Comparison of ENCODE assay signal across 8 cellular contexts in the genomic region with DNA sequence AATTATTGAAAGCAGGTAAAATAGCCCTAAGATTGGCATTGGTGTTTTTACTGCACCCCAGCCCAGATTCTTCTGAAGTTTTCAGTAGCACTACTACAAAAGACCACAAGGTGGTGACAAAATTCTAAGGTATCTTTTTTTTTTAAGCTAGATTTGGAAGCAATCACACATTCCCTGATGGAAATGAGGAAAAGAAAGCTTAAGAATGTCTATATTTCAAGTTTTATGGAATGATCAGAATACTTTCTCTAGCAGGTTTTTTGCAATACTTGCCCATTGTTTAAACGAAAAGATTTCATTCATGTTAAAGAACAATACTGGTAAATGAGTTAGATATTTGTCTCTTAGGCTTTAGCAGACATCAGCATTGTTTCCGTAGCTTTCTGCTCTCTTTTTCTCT. TPM values are rescaled to one million over a fixed set of nuclear protein-coding genes. Genes with fewer than 3 reads are reported as not detected.
DNase-seq lines count a peak whose midpoint lies in the region; ATAC-seq, FAIRE-seq and TF ChIP-seq lines count a peak whose summit lies in the region.

No MANE protein-coding gene starts in this region.

- no peak overlapping the region for H3K27ac ChIP-seq in K562 (ENCODE audit: extremely low read depth, low read depth, low read length)
- H3K27ac ChIP-seq in right lobe of liver = no peak overlapping the region

- peak; percentile 3 for DNase-seq in NCI-H1436 (lab: John Stamatoyannopoulos, UW)
- DNase-seq in NCI-H1436 treated with DMSO at 0.1 percent for 48 hours (lab: John Stamatoyannopoulos, UW) = no peak
- DNase-seq in Kasumi-1 (lab: John Stamatoyannopoulos, UW) = peak; percentile 44 to 49
- DNase-seq in K562 (ENCODE audit: extremely low read depth in 1 of 4, low spot score in 3 of 4) = peak; percentile 33 to 51 (median 44)
- DNase-seq in right lobe of liver = no peak
- DNase-seq in H4 (ENCODE audit: low spot score) = no peak

- no peak overlapping the region for H3K4me2 ChIP-seq in K562 (ENCODE audit: insufficient read depth, low read length)

- no peak overlapping the region for H3K9ac ChIP-seq in K562 (ENCODE audit: insufficient read depth in 1 of 2, low read depth in 2 of 2, low read length in 2 of 2)

- H3K79me2 ChIP-seq in K562 (ENCODE audit: control insufficient read depth, insufficient read depth, low read length) = no peaks in the 10 kb centered on the region

- peak; percentile 81 for FAIRE-seq in K562 (lab: Jason Lieb, UNC)

- H3K4me1 ChIP-seq in K562 (replicated peaks in 1 of 2; ENCODE audit: control insufficient read depth in 2 of 2, insufficient read depth in 2 of 2, low read length in 2 of 2) = no peaks in the 10 kb centered on the region
- no peaks in the 10 kb centered on the region for H3K4me1 ChIP-seq in right lobe of liver

- no TSS peak for BruUV-seq in K562 (replicated peaks; lab: Mats Ljungman, UMichigan)

- H3K27me3 ChIP-seq in K562 (ENCODE audit: control insufficient read depth in 2 of 2, insufficient read depth in 2 of 2, low read length in 2 of 2) = peaks cover 7 to 12% of the 10 kb centered on the region in 2 experiments; a peak in 4 of 5 replicates
- H3K27me3 ChIP-seq in right lobe of liver = no peaks in the 10 kb centered on the region

- peak; percentile 53; the same call in 2 of the 3 replicates for ATAC-seq in K562
- ATAC-seq in right lobe of liver = peak; percentile 52 to 77 (median 70)
- ATAC-seq in HG03442 (IDR thresholded peaks at IDR 0.05; ENCODE audit: unreplicated experiment) = no peak
- ATAC-seq in HG03571 (IDR thresholded peaks at IDR 0.05; ENCODE audit: unreplicated experiment) = no peak

- no peaks in the 10 kb centered on the region for H3K36me3 ChIP-seq in K562 (ENCODE audit: control insufficient read depth, insufficient read depth, low read length)
- no peaks in the 10 kb centered on the region for H3K36me3 ChIP-seq in right lobe of liver

- no peaks in the 10 kb centered on the region; the same call in 1 of the 2 replicates for H3K9me3 ChIP-seq in K562 (replicated peaks; ENCODE audit: control insufficient read depth, insufficient read depth, low read depth, low read length)
- no peaks in the 10 kb centered on the region for H3K9me3 ChIP-seq in right lobe of liver

- no peak overlapping the region for H3K4me3 ChIP-seq in K562
- no peak overlapping the region for H3K4me3 ChIP-seq in right lobe of liver

- peak; percentile 51 to 84 (median 52); a peak in 5 of 6 replicates for TF ChIP-seq CTCF in K562 (IDR thresholded peaks at IDR 0.05 in 2 of 3, conservative IDR thresholded peaks at IDR 0.05 in 1 of 3; ENCODE audit: insufficient read depth in 2 of 3, low read depth in 1 of 3, low read length in 3 of 3)
- TF ChIP-seq CTCF in right lobe of liver (IDR thresholded peaks at IDR 0.05) = peak; percentile 65 to 76 (median 73)

- TF ChIP-seq RAD21 in K562 (CRISPR knock-in tag; conservative IDR thresholded peaks at IDR 0.05 in 1 of 2, IDR thresholded peaks at IDR 0.05 in 1 of 2) = peak; percentile 65 to 80

- POLR2A ChIA-PET in K562 (lab: Yijun Ruan, JAX) = interaction anchor here (0.8 to 1.3 kb wide), 5 partner anchors 12 to 211 kb away, joined by 3 to 4 read pairs (median 4); a partner anchor contains a TSS

- CTCF ChIA-PET in K562 (lab: Yijun Ruan, JAX; ENCODE audit: low intra/inter-chr PET ratio) = interaction anchor here (0.6 to 4.8 kb wide), 4 partner anchors 188 to 1280 kb away, joined by 3 to 71 read pairs (median 4); no protein-coding TSS in a partner anchor

- in situ Hi-C loops in K562 (cut with MboI) = no loop called here

- no peaks in the 10 kb centered on the region for H4K20me1 ChIP-seq in K562 (replicated peaks; ENCODE audit: control insufficient read depth, insufficient read depth, low read length)

- 0% methylated on average over 2 of the region's 2 CpGs for WGBS in K562 (ENCODE audit: insufficient coverage, low coverage, missing lambda C conversion rate)
- WGBS in right lobe of liver (ENCODE audit: insufficient coverage, low coverage, low lambda C conversion rate, missing lambda C conversion rate) = 55% methylated on average over 2 of the region's 2 CpGs

- TF ChIP-seq EP300 in K562 (IDR thresholded peaks at IDR 0.05; ENCODE audit: low read length) = no peak

- no peak overlapping the region for H2AFZ ChIP-seq in K562 (ENCODE audit: low read depth, low read length)

- intact Hi-C loops in K562 (cut with micrococcal nuclease) (loop anchor here (1.0 to 5.0 kb wide), 2 partner anchors 142 to 211 kb away; no protein-coding TSS in a partner anchor), right lobe of liver (cut with DNase I) (no loop called here)

- TF ChIP-seq POLR2A in K562 (conservative IDR thresholded peaks at IDR 0.05) (no peak), right lobe of liver (IDR thresholded peaks at IDR 0.05) (no peak)

- H3K9me1 ChIP-seq in K562 (ENCODE audit: control insufficient read depth, insufficient read depth, low read length) = no peaks in the 10 kb centered on the region

TF ChIP-seq in K562, 482 proteins besides CTCF, POLR2A, EP300 and RAD21 (continues in another document):
- TF ChIP-seq ZNF384 (IDR thresholded peaks at IDR 0.05; ENCODE audit: low read depth, low read length) (peak; percentile 59), NR2F6 (CRISPR knock-in tag; IDR thresholded peaks at IDR 0.05) (no peak), ZNF3 (CRISPR knock-in tag; IDR thresholded peaks at IDR 0.05) (no peak), ZC3H11A (IDR thresholded peaks at IDR 0.05; ENCODE audit: low read depth, low read length) (no peak), GABPB1 (CRISPR knock-in tag; IDR thresholded peaks at IDR 0.05) (no peak), HSF4 (CRISPR knock-in tag; IDR thresholded peaks at IDR 0.05; ENCODE audit: borderline replicate concordance) (no peak), SMC3 (conservative IDR thresholded peaks at IDR 0.05; ENCODE audit: insufficient read depth, low read depth, low read length) (peak; percentile 67), MECOM (CRISPR knock-in tag; IDR thresholded peaks at IDR 0.05) (no peak), SRF (CRISPR knock-in tag; IDR thresholded peaks at IDR 0.05) (no peak), EGR1 (conservative IDR thresholded peaks at IDR 0.05) (no peak), RBFOX2 (IDR thresholded peaks at IDR 0.05; ENCODE audit: low read depth, low read length) (no peak), NBN (IDR thresholded peaks at IDR 0.05; ENCODE audit: low read depth) (no peak), JUNB (CRISPR knock-in tag; conservative IDR thresholded peaks at IDR 0.05) (no peak), FOXJ2 (tag; IDR thresholded peaks at IDR 0.05) (no peak), LEF1 (IDR thresholded peaks at IDR 0.05) (no peak), ATF7 (IDR thresholded peaks at IDR 0.05) (no peak), E2F3 (CRISPR knock-in tag; IDR thresholded peaks at IDR 0.05) (no peak), SRSF3 (IDR thresholded peaks at IDR 0.05; ENCODE audit: insufficient read depth, low read length) (no peak), ZEB2 (IDR thresholded peaks at IDR 0.05) (no peak), NFRKB (IDR thresholded peaks at IDR 0.05; ENCODE audit: low read depth) (no peak), RBM34 (IDR thresholded peaks at IDR 0.05; ENCODE audit: borderline replicate concordance, insufficient read depth, low read length) (no peak)
- TF ChIP-seq, protein P1, sequence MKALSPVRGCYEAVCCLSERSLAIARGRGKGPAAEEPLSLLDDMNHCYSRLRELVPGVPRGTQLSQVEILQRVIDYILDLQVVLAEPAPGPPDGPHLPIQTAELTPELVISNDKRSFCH (CRISPR knock-in tag; IDR thresholded peaks at IDR 0.05) = no peak
- TF ChIP-seq, protein P1 (tag; IDR thresholded peaks at IDR 0.05) = no peak
- TF ChIP-seq, protein P2, sequence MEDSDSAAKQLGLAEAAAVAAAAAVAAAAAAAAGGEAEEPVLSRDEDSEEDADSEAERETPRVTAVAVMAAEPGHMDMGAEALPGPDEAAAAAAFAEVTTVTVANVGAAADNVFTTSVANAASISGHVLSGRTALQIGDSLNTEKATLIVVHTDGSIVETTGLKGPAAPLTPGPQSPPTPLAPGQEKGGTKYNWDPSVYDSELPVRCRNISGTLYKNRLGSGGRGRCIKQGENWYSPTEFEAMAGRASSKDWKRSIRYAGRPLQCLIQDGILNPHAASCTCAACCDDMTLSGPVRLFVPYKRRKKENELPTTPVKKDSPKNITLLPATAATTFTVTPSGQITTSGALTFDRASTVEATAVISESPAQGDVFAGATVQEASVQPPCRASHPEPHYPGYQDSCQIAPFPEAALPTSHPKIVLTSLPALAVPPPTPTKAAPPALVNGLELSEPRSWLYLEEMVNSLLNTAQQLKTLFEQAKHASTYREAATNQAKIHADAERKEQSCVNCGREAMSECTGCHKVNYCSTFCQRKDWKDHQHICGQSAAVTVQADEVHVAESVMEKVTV (CRISPR knock-in tag; IDR thresholded peaks at IDR 0.05) = peak; percentile 52; the same call in 1 of the 2 replicates

RNA-seq across cellular contexts. Expression of a gene that starts 32.1 kb away (rescaled TPM):
- 174 and 623 TPM in 2 replicates for total RNA-seq in K562 (2011; cell fraction: chromatin; rRNA removed; ENCODE audit: low replicate concordance)
- 72.9 and 101 TPM in 2 replicates for total RNA-seq in K562 (2011; cell fraction: nucleolus; rRNA removed)
- total RNA-seq in K562 (2011; cell fraction: nucleoplasm; rRNA removed) = 171 and 220 TPM in 2 replicates
- 87.9 and 98.8 TPM in 2 replicates for total RNA-seq in K562 (2014; rRNA removed)
- 155 and 159 TPM in 2 replicates for total RNA-seq in K562 (2014; rRNA removed; fragmentation: Illumina TruSeq; extraction: Trizol)
- 151 and 165 TPM in 2 replicates for total RNA-seq in K562 (2015; rRNA removed; fragmentation: Illumina TruSeq; extraction: Trizol)
- 73.8 and 79.5 TPM in 2 replicates for total RNA-seq in K562 (2021)
- 67.2 and 110 TPM in 2 replicates for polyA plus RNA-seq in K562 (2011; rRNA removed)
- 23.5 and 29.3 TPM in 2 replicates for polyA plus RNA-seq in K562 (2011; cell fraction: cytosol; rRNA removed)
- polyA plus RNA-seq in K562 (2011; cell fraction: nucleus; rRNA removed) = 130 and 153 TPM in 2 replicates
- polyA plus RNA-seq in K562 (2012) = 78.1 and 79.2 TPM in 2 replicates
- 71.8 and 113 TPM in 2 replicates for polyA plus RNA-seq in K562 (2014; fragmentation: Illumina TruSeq; extraction: Trizol)
- polyA plus RNA-seq in K562 (2014; fragmentation: Nextera tagmentation; extraction: Ambion mirVana) = 10 to 100 TPM; 53.3 to 57.6 TPM
- polyA plus RNA-seq in K562 (2014; rRNA removed) = 79.3 and 82.5 TPM in 2 replicates
- 305 and 364 TPM in 2 replicates for polyA minus RNA-seq in K562 (2011; rRNA and poly(A)+ RNA removed)
- 49.1 and 83.5 TPM in 2 replicates for polyA minus RNA-seq in K562 (2011; cell fraction: cytosol; rRNA and poly(A)+ RNA removed)
- 224 and 279 TPM in 2 replicates for polyA minus RNA-seq in K562 (2011; cell fraction: nucleus; rRNA and poly(A)+ RNA removed)
- 10 to 100 TPM; 41.8 to 65.8 (median 61.5) TPM for total RNA-seq in right lobe of liver
- 62.4 and 65.2 TPM in 2 replicates for total RNA-seq in H4 (2014; rRNA removed; shearing (Covaris generic))

Comparison
In these comparisons a context has a peak if more than half of its experiments do, and no peak if none do; other contexts are left out.
1. DNase-seq: peak in NCI-H1436 (single experiment), Kasumi-1 (2 of 2) and K562 (4 of 4); none in NCI-H1436 treated with DMSO at 0.1 percent for 48 hours (single experiment), right lobe of liver (0 of 3) and H4 (single experiment).
2. ATAC-seq: peak in K562 (single experiment) and right lobe of liver (4 of 4); none in HG03442 (single experiment) and HG03571 (single experiment).